ENCODE assay signal across 21 cellular contexts in the genomic region with DNA sequence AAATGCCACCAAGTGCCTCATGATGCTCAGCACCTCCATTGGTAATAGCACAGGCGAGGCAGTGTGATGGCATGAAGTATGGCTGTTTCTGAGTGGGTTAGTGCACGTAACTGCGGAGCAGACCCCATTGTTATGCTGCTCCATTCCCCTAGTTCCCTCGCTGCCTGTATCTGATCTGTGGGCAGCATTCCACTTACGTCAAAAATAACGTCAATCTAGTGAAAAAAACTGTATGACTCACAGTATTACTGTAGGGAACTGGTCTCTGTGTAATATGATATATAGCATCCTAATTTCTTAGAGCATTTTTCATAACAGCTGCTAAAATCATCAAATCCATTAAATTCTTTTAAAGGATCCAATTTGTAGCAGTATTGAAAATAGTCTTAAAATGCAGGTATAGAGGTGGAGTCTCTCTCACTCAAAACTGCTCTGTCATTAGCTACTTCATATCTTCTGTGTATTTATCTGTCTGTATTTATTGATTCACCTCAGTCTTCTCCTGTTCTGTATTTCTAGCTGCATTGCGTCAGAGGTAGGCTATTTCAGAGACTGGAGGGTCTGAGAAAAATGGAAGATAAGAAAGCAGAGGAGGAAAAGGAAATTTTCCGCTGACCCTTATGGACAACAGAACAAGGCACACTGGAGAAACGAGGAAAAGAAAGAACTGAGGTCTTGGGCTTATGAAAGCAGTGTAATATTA. TPM values are rescaled to one million over a fixed set of nuclear protein-coding genes. Genes with fewer than 3 reads are reported as not detected.
DNase-seq lines count a peak whose midpoint lies in the region; FAIRE-seq and TF ChIP-seq lines count a peak whose summit lies in the region.
"Had no signal": no experiment of that assay in that cellular context is flagged by ENCODE, and none has a peak within 500 bp of the region (broad histone marks: within the 10 kb centered on the region; RNA-seq: fewer than 3 reads in every experiment).

No MANE protein-coding gene starts in this region.

- intact Hi-C loops in MCF 10A (cut with micrococcal nuclease), result no loop called here
- intact Hi-C loops in breast epithelium (cut with DNase I; ENCODE audit: low total_unique reads), result no loop called here

- H3K27ac Mint-ChIP-seq in MCF 10A (ENCODE audit: low read depth, unreplicated experiment), result peak overlapping the region; percentile 26
- H3K27ac Mint-ChIP-seq: CD4-positive, alpha-beta T cell had no signal

- H3K27me3 Mint-ChIP-seq in MCF 10A (ENCODE audit: insufficient read depth, unreplicated experiment), result no peaks in the 10 kb centered on the region
- H3K27me3 Mint-ChIP-seq: CD4-positive, alpha-beta T cell had no signal

- H3K36me3 Mint-ChIP-seq in MCF 10A (ENCODE audit: insufficient read depth, unreplicated experiment), result no peaks in the 10 kb centered on the region

- H3K4me3 ChIP-seq in breast epithelium (no peak overlapping the region), fibroblast of villous mesenchyme (ENCODE audit: low read depth, low read length) (no peak overlapping the region)
- H3K4me3 ChIP-seq: lung, spleen had no signal

- H3K27me3 ChIP-seq in breast epithelium, result no peaks in the 10 kb centered on the region
- H3K27me3 ChIP-seq: neutrophil, spleen had no signal

- no peak for TF ChIP-seq CTCF in MCF 10A (IDR thresholded peaks at IDR 0.05; ENCODE audit: unreplicated experiment)
- no peak for TF ChIP-seq CTCF in breast epithelium (IDR thresholded peaks at IDR 0.05)
- no peak for TF ChIP-seq CTCF in fibroblast of villous mesenchyme (IDR thresholded peaks at IDR 0.05; ENCODE audit: insufficient read depth, low read depth, low read length)

- H3K36me3 ChIP-seq in breast epithelium, result no peaks in the 10 kb centered on the region
- H3K36me3 ChIP-seq: neutrophil, spleen had no signal

- no TSS peak for BruUV-seq in MCF 10A (replicated peaks; lab: Mats Ljungman, UMichigan)

- H3K9me3 ChIP-seq in breast epithelium, result no peaks in the 10 kb centered on the region
- H3K9me3 ChIP-seq: neutrophil, spleen had no signal

- CTCF ChIA-PET in MCF 10A (lab: Yijun Ruan, JAX), result interaction anchor here (0.7 to 2.9 kb wide), 3 partner anchors 17 to 782 kb away, joined by 3 to 14 read pairs (median 3); no protein-coding TSS in a partner anchor

- no peaks in the 10 kb centered on the region for H3K4me1 ChIP-seq in breast epithelium
- H3K4me1 ChIP-seq: spleen had no signal

- H3K4me1 Mint-ChIP-seq in MCF 10A (ENCODE audit: insufficient read depth, unreplicated experiment), result peaks cover 12% of the 10 kb centered on the region

- H3K9me3 Mint-ChIP-seq in MCF 10A (ENCODE audit: unreplicated experiment), result no peaks in the 10 kb centered on the region
- H3K9me3 Mint-ChIP-seq: CD4-positive, alpha-beta T cell had no signal

- FAIRE-seq in urothelium cell line (lab: Jason Lieb, UNC), result peak; percentile 79

- H3K4me3 Mint-ChIP-seq in MCF 10A (ENCODE audit: unreplicated experiment), result peak overlapping the region; percentile 3
- H3K4me3 Mint-ChIP-seq: CD4-positive, alpha-beta T cell had no signal

- DNase-seq in MCF 10A (ENCODE audit: unreplicated experiment) (peak; percentile 80), breast epithelium (ENCODE audit: low spot score in 2 of 2) (no peak), amniotic epithelial cell (ENCODE audit: low read depth) (peak; percentile 91), fibroblast of villous mesenchyme (ENCODE audit: low read depth) (peak; percentile 13), urothelium cell line (ENCODE audit: low spot score) (peak; percentile 57)
- DNase-seq in stimulated activated CD4-positive, alpha-beta T cell treated with anti-CD3 and anti-CD28 coated beads, Interleukin-2, amount 100 ng/mL, for 48 hours, result no peak
- DNase-seq in activated naive CD4-positive, alpha-beta T cell treated with Interleukin-2 at 50 U/mL for 16 hours, result no peak
- no peak for DNase-seq in stimulated activated CD4-positive, alpha-beta T cell treated with anti-CD3 and anti-CD28 coated beads, Interleukin-15, amount 100 ng/mL, for 24 hours
- DNase-seq: 8988T; activated gamma-delta T cell treated with Interleukin-2 at 50 U/mL for 16 hours; CD4-positive, alpha-beta T cell; GF-D8; GOT3; Kasumi-1; NCI-H2029 treated with DMSO at 0.1 percent for 48 hours; spleen had no signal

- TF ChIP-seq POLR2A in breast epithelium (IDR thresholded peaks at IDR 0.05), result no peak

- no peak overlapping the region for H3K27ac ChIP-seq in breast epithelium
- H3K27ac ChIP-seq: neutrophil, spleen, VCaP had no signal

- POLR2A ChIA-PET in MCF 10A (lab: Yijun Ruan, JAX), result no interaction called here

RNA-seq across cellular contexts. Expression of gene PON1, which starts 60.0 kb away (rescaled TPM):
- total RNA-seq in MCF 10A (2022) (not detected in 2 replicates), breast epithelium (under 1 TPM in 2 of 3 donors, not detected in 1; 0.29 to 0.66 TPM), fibroblast of villous mesenchyme (not detected in 2 replicates)
- total RNA-seq: CD4-positive, alpha-beta T cell; chondrocyte; epithelial cell of proximal tubule; spleen had no signal

Comparison
In these comparisons a context has a peak if more than half of its experiments do, and no peak if none do; other contexts are left out.
1. DNase-seq: peak in MCF 10A (single experiment), amniotic epithelial cell (single experiment), fibroblast of villous mesenchyme (single experiment) and urothelium cell line (single experiment); none in breast epithelium (0 of 2), stimulated activated CD4-positive, alpha-beta T cell treated with anti-CD3 and anti-CD28 coated beads, Interleukin-2, amount 100 ng/mL, for 48 hours (0 of 2), activated naive CD4-positive, alpha-beta T cell treated with Interleukin-2 at 50 U/mL for 16 hours (single experiment) and stimulated activated CD4-positive, alpha-beta T cell treated with anti-CD3 and anti-CD28 coated beads, Interleukin-15, amount 100 ng/mL, for 24 hours (single experiment).